In genomic region chr9:19116391-19116790, GRCh38 we compare ENCODE assay signal across 17 cellular contexts. TPM values are rescaled to one million over a fixed set of nuclear protein-coding genes. Genes with fewer than 3 reads are reported as not detected.
A peak's percentile ranks its signal among the peaks of the same experiment; 100 is the strongest.
DNase-seq lines count a peak whose midpoint lies in the region; ATAC-seq, FAIRE-seq and TF ChIP-seq lines count a peak whose summit lies in the region.
"Had no signal": no experiment of that assay in that cellular context is flagged by ENCODE, and none has a peak within 500 bp of the region (broad histone marks: within the 10 kb centered on the region; RNA-seq: fewer than 3 reads in every experiment).

No MANE protein-coding gene starts in this region.

- TF ChIP-seq EP300 in tibial nerve (IDR thresholded peaks at IDR 0.05): peak in 1 of 2 donors; percentile 8

- H3K36me3 ChIP-seq in tibial nerve: peaks cover 0 to 74% (median 36%) of the 10 kb centered on the region in 3 donors
- H3K36me3 ChIP-seq: WERI-Rb-1 had no signal

- ATAC-seq in left lobe of liver: peak; percentile 23
- no peak for ATAC-seq in naive thymus-derived CD8-positive, alpha-beta T cell
- ATAC-seq: lower lobe of right lung had no signal

- WGBS in tibial nerve, 2 donors: 88 to 94% methylated on average over 8 of the region's 8 CpGs

- H3K4me1 ChIP-seq in tibial nerve: peaks cover 0 to 9% (median 0%) of the 10 kb centered on the region in 4 donors
- H3K4me1 ChIP-seq: BE2C, parathyroid adenoma had no signal

- TF ChIP-seq POLR2A in tibial nerve (IDR thresholded peaks at IDR 0.05): no peak

- FAIRE-seq in urothelium cell line (lab: Jason Lieb, UNC): no peak

- H3K27me3 Mint-ChIP-seq in chondrocyte (ENCODE audit: low read depth): no peaks in the 10 kb centered on the region
- no peaks in the 10 kb centered on the region for H3K27me3 Mint-ChIP-seq in naive thymus-derived CD8-positive, alpha-beta T cell
- H3K27me3 Mint-ChIP-seq: activated T-cell treated with anti-CD3 and anti-CD28 coated beads, Interleukin-2, amount 50 U/mL, for 24 hours had no signal

- H3K27ac Mint-ChIP-seq in chondrocyte (ENCODE audit: unreplicated experiment): peak overlapping the region; percentile 43
- H3K27ac Mint-ChIP-seq in naive thymus-derived CD8-positive, alpha-beta T cell: peak overlapping the region in 1 of 10 donors; percentile 69

- H3K9me3 ChIP-seq in tibial nerve: no peaks in the 10 kb centered on the region
- H3K9me3 ChIP-seq: BE2C, lower lobe of right lung had no signal

- H3K4me3 ChIP-seq in AG10803 (ENCODE audit: low read length) (no peak overlapping the region), tibial nerve (no peak overlapping the region)
- H3K4me3 ChIP-seq: lower lobe of right lung had no signal

- peaks cover 36% of the 10 kb centered on the region for H3K4me1 Mint-ChIP-seq in chondrocyte (ENCODE audit: low read depth)
- peaks cover 0 to 8% (median 5%) of the 10 kb centered on the region in 4 donors for H3K4me1 Mint-ChIP-seq in naive thymus-derived CD8-positive, alpha-beta T cell

- DNase-seq in AG10803 (ENCODE audit: low read depth): peak; percentile 86
- DNase-seq in LoVo (ENCODE audit: low spot score): peak; percentile 55
- no peak for DNase-seq in chondrocyte (ENCODE audit: low spot score)
- no peak for DNase-seq in left lobe of liver (ENCODE audit: low spot score)
- no peak for DNase-seq in naive thymus-derived CD8-positive, alpha-beta T cell
- DNase-seq in urothelium cell line (ENCODE audit: low spot score): no peak
- DNase-seq in RPMI8226: no peak
- no peak for DNase-seq in tibial nerve (ENCODE audit: low spot score in 2 of 2)
- DNase-seq: activated T-cell treated with anti-CD3 and anti-CD28 coated beads, Interleukin-2, amount 50 U/mL, for 24 hours; BE2C; caudate nucleus; lower lobe of right lung; NCI-H2171; SHP77; stimulated activated CD4-positive, alpha-beta T cell treated with anti-CD3 and anti-CD28 coated beads, Interleukin-4, amount 100 ng/mL, for 24 hours; WERI-Rb-1 had no signal

- no peaks in the 10 kb centered on the region for H3K9me3 Mint-ChIP-seq in chondrocyte (ENCODE audit: low read depth)
- no peaks in the 10 kb centered on the region for H3K9me3 Mint-ChIP-seq in naive thymus-derived CD8-positive, alpha-beta T cell
- H3K9me3 Mint-ChIP-seq: activated T-cell treated with anti-CD3 and anti-CD28 coated beads, Interleukin-2, amount 50 U/mL, for 24 hours had no signal

- H3K27me3 ChIP-seq in tibial nerve: no peaks in the 10 kb centered on the region
- H3K27me3 ChIP-seq: BE2C had no signal

- H3K27ac ChIP-seq in tibial nerve: no peak overlapping the region
- H3K27ac ChIP-seq: lower lobe of right lung, parathyroid adenoma, WERI-Rb-1 had no signal

- peaks cover 42% of the 10 kb centered on the region for H3K36me3 Mint-ChIP-seq in chondrocyte (ENCODE audit: low read depth)
- H3K36me3 Mint-ChIP-seq in naive thymus-derived CD8-positive, alpha-beta T cell: peaks cover 5 to 77% (median 39%) of the 10 kb centered on the region in 3 donors

- H3K4me3 Mint-ChIP-seq in chondrocyte (ENCODE audit: unreplicated experiment): no peak overlapping the region
- H3K4me3 Mint-ChIP-seq in naive thymus-derived CD8-positive, alpha-beta T cell: no peak overlapping the region
- H3K4me3 Mint-ChIP-seq: activated T-cell treated with anti-CD3 and anti-CD28 coated beads, Interleukin-2, amount 50 U/mL, for 24 hours had no signal

- TF ChIP-seq CTCF in AG10803 (conservative IDR thresholded peaks at IDR 0.05; ENCODE audit: low read length): no peak
- no peak for TF ChIP-seq CTCF in chondrocyte (IDR thresholded peaks at IDR 0.05)
- TF ChIP-seq CTCF in tibial nerve (IDR thresholded peaks at IDR 0.05): no peak

- POLR2A ChIA-PET in naive thymus-derived CD8-positive, alpha-beta T cell (lab: Charles Lee): interaction anchor here (1.5 kb wide), 1 partner anchor 15 kb away, joined by 3 read pairs; no protein-coding TSS in a partner anchor

RNA-seq across cellular contexts. Expression of gene PLIN2, which starts 10.9 kb away (rescaled TPM):
- 20.0 to 78.4 TPM (median 71.9 TPM) in 3 replicates for total RNA-seq in chondrocyte
- 281 TPM for total RNA-seq in left lobe of liver
- 10 to 100 TPM; 50.3 to 53.0 TPM for total RNA-seq in naive thymus-derived CD8-positive, alpha-beta T cell
- polyA plus RNA-seq in naive thymus-derived CD8-positive, alpha-beta T cell: 100 to 1,000 TPM in 1 of 3 donors, 10 to 100 TPM in 2; 62.7 to 105 (median 65.7) TPM
- total RNA-seq in tibial nerve: 100 to 1,000 TPM in 3 of 4 donors, 10 to 100 TPM in 1; 64.7 to 595 (median 148) TPM

RNA-seq across cellular contexts. Expression of gene HAUS6, which starts 13.7 kb away (rescaled TPM):
- total RNA-seq in chondrocyte (6.1 to 10.2 TPM (median 7.6 TPM) in 3 replicates), left lobe of liver (2.6 TPM), tibial nerve (10 to 100 TPM; 10.1 to 37.1 (median 11.2) TPM)
- total RNA-seq in naive thymus-derived CD8-positive, alpha-beta T cell: 10 to 100 TPM; 22.1 TPM
- polyA plus RNA-seq in naive thymus-derived CD8-positive, alpha-beta T cell: 1 to 10 TPM; 4.6 to 5.2 (median 4.7) TPM

Comparison
In these comparisons a context has a peak if more than half of its experiments do, and no peak if none do; other contexts are left out.
1. DNase-seq: peak in AG10803 (single experiment) and LoVo (single experiment); none in chondrocyte (single experiment), left lobe of liver (single experiment), naive thymus-derived CD8-positive, alpha-beta T cell (0 of 10), urothelium cell line (single experiment), RPMI8226 (single experiment) and tibial nerve (0 of 2).